8 cellular contexts compared by ENCODE assay signal in the genomic region with DNA sequence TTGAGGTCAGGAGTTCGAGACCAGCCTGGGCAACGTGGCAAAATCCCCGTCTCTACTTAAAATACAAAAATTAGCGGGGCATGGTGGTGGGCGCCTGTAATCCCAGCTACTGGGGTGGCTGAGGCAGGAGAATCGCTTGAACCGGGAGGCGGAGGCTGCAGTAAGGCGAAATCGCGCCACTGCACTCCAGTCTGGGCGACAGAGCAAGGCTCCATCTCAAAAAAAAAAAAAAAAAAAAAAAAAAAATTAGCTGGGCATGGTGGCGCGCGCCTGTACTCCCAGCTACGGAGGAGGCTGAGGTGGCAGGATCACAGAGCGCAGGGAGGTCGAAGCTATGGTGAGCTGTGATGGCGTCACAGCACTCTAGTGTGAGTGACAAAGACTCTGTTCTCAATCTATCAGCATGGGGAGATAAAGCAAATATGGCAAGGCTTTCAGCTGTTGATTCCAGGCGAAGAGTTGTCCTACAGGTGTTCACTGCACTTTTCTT. TPM values are rescaled to one million over a fixed set of nuclear protein-coding genes. Genes with fewer than 3 reads are reported as not detected.
A peak's percentile ranks its signal among the peaks of the same experiment; 100 is the strongest.
DNase-seq lines count a peak whose midpoint lies in the region; ATAC-seq, FAIRE-seq and TF ChIP-seq lines count a peak whose summit lies in the region.
"Not testable (repeated sequence)": the region's sequence is repeated elsewhere in the genome, so short reads cannot be mapped to it uniquely, and the experiment has no call there.

No MANE protein-coding gene starts in this region.

- H3K4me3 Mint-ChIP-seq in activated naive CD4-positive, alpha-beta T cell treated with anti-CD3 and anti-CD28 coated beads, Interleukin-2, amount 50 U/mL, for 24 hours, result peak overlapping the region; percentile 97
- H3K4me3 Mint-ChIP-seq in endothelial cell (ENCODE audit: unreplicated experiment), result peak overlapping the region; percentile 100

- not testable (repeated sequence) for H3K27ac Mint-ChIP-seq in activated naive CD4-positive, alpha-beta T cell treated with anti-CD3 and anti-CD28 coated beads, Interleukin-2, amount 50 U/mL, for 24 hours
- H3K27ac Mint-ChIP-seq in endothelial cell (ENCODE audit: unreplicated experiment), result peak overlapping the region; percentile 100

- not testable (repeated sequence) for H3K9me3 ChIP-seq in A549; ES-I3 (ENCODE audit: control insufficient read depth, insufficient read depth, low read length); MM.1S (replicated peaks; ENCODE audit: insufficient read depth, low read length); SK-N-SH; parathyroid adenoma (ENCODE audit: control insufficient read depth, low read length)

- not testable (repeated sequence) for H4K20me1 ChIP-seq in MM.1S (ENCODE audit: insufficient read depth, low read length)
- H4K20me1 ChIP-seq in SK-N-SH (ENCODE audit: insufficient read depth), result peaks cover 50% of the 10 kb centered on the region

- not testable (repeated sequence) for H2AFZ ChIP-seq in MM.1S (ENCODE audit: low read length); SK-N-SH (ENCODE audit: low read depth); parathyroid adenoma

- H3K36me3 Mint-ChIP-seq in activated naive CD4-positive, alpha-beta T cell treated with anti-CD3 and anti-CD28 coated beads, Interleukin-2, amount 50 U/mL, for 24 hours, result peaks cover 24% of the 10 kb centered on the region
- not testable (repeated sequence) for H3K36me3 Mint-ChIP-seq in endothelial cell (ENCODE audit: low read depth, unreplicated experiment)

- POLR2A ChIA-PET in A549 (lab: Yijun Ruan, JAX), result interaction anchor here (0.7 kb wide), 1 partner anchor 146 kb away, joined by 5 read pairs; no protein-coding TSS in a partner anchor
- POLR2A ChIA-PET in SK-N-SH (lab: Yijun Ruan, JAX), result not testable (repeated sequence)

- H3F3A ChIP-seq in MM.1S (ENCODE audit: insufficient read depth, low read length), result peaks cover 11% of the 10 kb centered on the region; the same call in 1 of the 2 replicates
- H3F3A ChIP-seq in SK-N-SH (replicated peaks; ENCODE audit: insufficient read depth), result peaks cover 14% of the 10 kb centered on the region

- 90% methylated on average over 20 of the region's 20 CpGs for WGBS in A549 (ENCODE audit: missing lambda C conversion rate)
- 89% methylated on average over 20 of the region's 20 CpGs for WGBS in SK-N-SH (ENCODE audit: low lambda C conversion rate)

- CTCF ChIA-PET in A549 (lab: Yijun Ruan, JAX), result interaction anchor here (1.5 kb wide), 1 partner anchor 670 kb away, joined by 3 read pairs; no protein-coding TSS in a partner anchor
- CTCF ChIA-PET in SK-N-SH (lab: Yijun Ruan, JAX), result not testable (repeated sequence)

- H3K4me2 ChIP-seq in A549 (peak overlapping the region; percentile 81), MM.1S (ENCODE audit: low read depth, low read length) (peak overlapping the region; percentile 85; the same call in 1 of the 2 replicates), SK-N-SH (peak overlapping the region; percentile 72), parathyroid adenoma (ENCODE audit: low read length) (peak overlapping the region; percentile 81)

- H3K4me3 ChIP-seq in A549, result peak overlapping the region; percentile 77
- not testable (repeated sequence) for H3K4me3 ChIP-seq in MM.1S (ENCODE audit: low read length); parathyroid adenoma (ENCODE audit: low read depth, low read length)
- peak overlapping the region; percentile 77 to 86 for H3K4me3 ChIP-seq in SK-N-SH (ENCODE audit: low read depth in 2 of 2, low read length in 1 of 2)
- H3K4me3 ChIP-seq in kidney epithelial cell (ENCODE audit: low read depth, low read length), result peak overlapping the region; percentile 92

- H3K4me1 ChIP-seq in A549 (peaks cover 42% of the 10 kb centered on the region), ES-I3 (ENCODE audit: insufficient read depth, low read length) (peaks cover 14% of the 10 kb centered on the region), SK-N-SH (ENCODE audit: control insufficient read depth in 1 of 2, insufficient read depth in 2 of 2, low read depth in 1 of 2, low read length in 1 of 2) (peaks cover 2 to 36% of the 10 kb centered on the region in 2 experiments; a peak in 3 of 4 replicates)
- H3K4me1 ChIP-seq in MM.1S (ENCODE audit: low read length); parathyroid adenoma: not testable (repeated sequence)

- TF ChIP-seq RAD21 in A549 (conservative IDR thresholded peaks at IDR 0.05 in 1 of 2, IDR thresholded peaks at IDR 0.05 in 1 of 2); SK-N-SH (IDR thresholded peaks at IDR 0.05; ENCODE audit: low read length): not testable (repeated sequence)

- H3K4me1 Mint-ChIP-seq in activated naive CD4-positive, alpha-beta T cell treated with anti-CD3 and anti-CD28 coated beads, Interleukin-2, amount 50 U/mL, for 24 hours, result peaks cover 65% of the 10 kb centered on the region
- peaks cover 32% of the 10 kb centered on the region for H3K4me1 Mint-ChIP-seq in endothelial cell (ENCODE audit: unreplicated experiment)

- not testable (repeated sequence) for H3K27ac ChIP-seq in A549; MM.1S (ENCODE audit: low read length); SK-N-SH (ENCODE audit: low read depth in 2 of 2, low read length in 1 of 2); parathyroid adenoma

- H3K79me2 ChIP-seq in MM.1S (ENCODE audit: low read length), result peaks cover 81% of the 10 kb centered on the region
- peaks cover 74% of the 10 kb centered on the region for H3K79me2 ChIP-seq in SK-N-SH (ENCODE audit: insufficient read depth)
- H3K79me2 ChIP-seq in parathyroid adenoma, result peaks cover 21% of the 10 kb centered on the region

- not testable (repeated sequence) for H3K27me3 Mint-ChIP-seq in activated naive CD4-positive, alpha-beta T cell treated with anti-CD3 and anti-CD28 coated beads, Interleukin-2, amount 50 U/mL, for 24 hours; endothelial cell (ENCODE audit: unreplicated experiment)

- not testable (repeated sequence) for FAIRE-seq in A549 (lab: Jason Lieb, UNC)

- H3K27me3 ChIP-seq in MM.1S (replicated peaks; ENCODE audit: insufficient read depth, low read length); SK-N-SH (ENCODE audit: insufficient read depth); kidney epithelial cell (ENCODE audit: control insufficient read depth, insufficient read depth, low read length); parathyroid adenoma (ENCODE audit: control insufficient read depth, insufficient read depth, low read length): not testable (repeated sequence)

- not testable (repeated sequence) for TF ChIP-seq EP300 in A549 (IDR thresholded peaks at IDR 0.05); SK-N-SH (IDR thresholded peaks at IDR 0.05; ENCODE audit: borderline replicate concordance in 1 of 2, low read depth in 1 of 2, low read length in 1 of 2)

- H3K36me3 ChIP-seq in ES-I3 (ENCODE audit: insufficient read depth, low read length); MM.1S (replicated peaks; ENCODE audit: insufficient read depth, low read length); kidney epithelial cell (ENCODE audit: control insufficient read depth, insufficient read depth, low read length); parathyroid adenoma (ENCODE audit: control insufficient read depth, insufficient read depth, low read length): not testable (repeated sequence)
- peaks cover 2 to 18% of the 10 kb centered on the region in 2 experiments for H3K36me3 ChIP-seq in SK-N-SH (replicated peaks in 1 of 2; ENCODE audit: control insufficient read depth in 1 of 2, insufficient read depth in 2 of 2, low read length in 1 of 2)

- TF ChIP-seq POLR2A in A549 (IDR thresholded peaks at IDR 0.05; ENCODE audit: low read length), result not testable (repeated sequence)

- not testable (repeated sequence) for H3K9me3 Mint-ChIP-seq in activated naive CD4-positive, alpha-beta T cell treated with anti-CD3 and anti-CD28 coated beads, Interleukin-2, amount 50 U/mL, for 24 hours; endothelial cell (ENCODE audit: unreplicated experiment)

- not testable (repeated sequence) for DNase-seq in A549 (ENCODE audit: low read depth in 1 of 2, low spot score in 1 of 2); MM.1S; SK-N-SH; endothelial cell (ENCODE audit: low spot score); kidney epithelial cell (ENCODE audit: low read depth)

- not testable (repeated sequence) for H3K9me2 ChIP-seq in MM.1S (replicated peaks; ENCODE audit: insufficient read depth, low read length); SK-N-SH

- TF ChIP-seq CTCF in A549 (IDR thresholded peaks at IDR 0.05); MM.1S (IDR thresholded peaks at IDR 0.05; ENCODE audit: low read length); SK-N-SH (IDR thresholded peaks at IDR 0.05); endothelial cell (IDR thresholded peaks at IDR 0.05; ENCODE audit: unreplicated experiment); kidney epithelial cell (IDR thresholded peaks at IDR 0.05; ENCODE audit: insufficient read depth, low read length, poor library complexity, severe bottlenecking); parathyroid adenoma (IDR thresholded peaks at IDR 0.05): not testable (repeated sequence)

- ATAC-seq in A549, result not testable (repeated sequence)

- H3K9ac ChIP-seq in ES-I3 (ENCODE audit: low read depth, low read length) (peak overlapping the region; percentile 93), SK-N-SH (peak overlapping the region; percentile 95; the same call in 1 of the 2 replicates)
- not testable (repeated sequence) for H3K9ac ChIP-seq in MM.1S (ENCODE audit: low read length); parathyroid adenoma

RNA-seq across cellular contexts. Expression of a gene that starts 1.9 kb away (rescaled TPM):
- polyA plus RNA-seq in A549 (2011; rRNA removed) (41.4 and 53.9 TPM in 2 replicates), A549 (2017; fragmentation: RNase III; extraction: RNeasy Plus Mini Kit Qiagen cat#74134 plus additional on column Dnase treatment) (53.2 to 67.5 TPM (median 57.1 TPM) in 3 replicates), SK-N-SH (2012; rRNA removed) (26.3 and 34.6 TPM in 2 replicates)
- 16.2 and 18.5 TPM in 2 replicates for polyA plus RNA-seq in A549 (2012; cell fraction: cytosol; rRNA removed)
- 14.6 and 27.3 TPM in 2 replicates for polyA plus RNA-seq in A549 (2012; cell fraction: nucleus; rRNA removed)
- 51.9 and 53.2 TPM in 2 replicates for polyA minus RNA-seq in A549 (2011; rRNA and poly(A)+ RNA removed)
- polyA plus RNA-seq in SK-N-SH (2012; cell fraction: cytosol; rRNA removed), result 32.4 and 44.5 TPM in 2 replicates
- 42.6 and 68.2 TPM in 2 replicates for polyA plus RNA-seq in SK-N-SH (2012; cell fraction: nucleus; rRNA removed)
- total RNA-seq in endothelial cell (ENCODE audit: unreplicated experiment) (23.0 TPM), kidney epithelial cell (21.1 and 22.2 TPM in 2 replicates)
